32 cellular contexts compared by ENCODE assay signal in genomic region chr1:247304046-247304445, GRCh38. TPM values are rescaled to one million over a fixed set of nuclear protein-coding genes. Genes with fewer than 3 reads are reported as not detected.
"Had no signal": no experiment of that assay in that cellular context is flagged by ENCODE, and none has a peak within 500 bp of the region (broad histone marks: within the 10 kb centered on the region; RNA-seq: fewer than 3 reads in every experiment).

No MANE protein-coding gene starts in this region.

- H3K9me3 ChIP-seq: left lung, sigmoid colon, testis had no signal

- ATAC-seq: esophagus mucosa; left lung; naive thymus-derived CD4-positive, alpha-beta T cell; stimulated activated naive CD8-positive, alpha-beta T cell treated with anti-CD3 and anti-CD28 coated beads, Interleukin-15, Interleukin-2, amounts not matched to agents 100 U/mL and 50 U/mL, for 24 hours had no signal

- H3K4me1 ChIP-seq: left lung, sigmoid colon, testis had no signal

- H3K27ac Mint-ChIP-seq: activated B cell treated with CpG ODN at 0.5 μM for 24 hours; activated naive CD4-positive, alpha-beta T cell treated with anti-CD3 and anti-CD28 coated beads for 36 hours; activated naive CD8-positive, alpha-beta T cell treated with anti-CD3 and anti-CD28 coated beads, Interleukin-2, amount 10 ng/mL, durations not matched to agents 7 days and 5 days; activated T-helper 1 cell treated with anti-CD3 and anti-CD28 coated beads, Interleukin-12 subunit alpha, Interleukin-12 subunit beta, Interleukin-2, Interleukin-4 antibody, amounts not matched to agents 30 ng/mL and 10 ng/mL and 1 ng/mL, durations not matched to agents 14 hours and 24 hours and 36 hours; neural progenitor cell; T-helper 2 cell treated with Interferon-gamma antibody and Interleukin-4, amounts not matched to agents 5 μg/mL and 100 μg/mL, for 36 hours had no signal

- H3K4me1 Mint-ChIP-seq: activated B cell treated with CpG ODN at 0.5 μM for 24 hours, immature natural killer cell had no signal

- H3K9me3 Mint-ChIP-seq: activated B cell treated with CpG ODN at 0.5 μM for 24 hours; activated naive CD4-positive, alpha-beta T cell treated with anti-CD3 and anti-CD28 coated beads for 36 hours; activated naive CD8-positive, alpha-beta T cell treated with anti-CD3 and anti-CD28 coated beads, Interleukin-2, amount 10 ng/mL, durations not matched to agents 7 days and 5 days; activated T-helper 1 cell treated with anti-CD3 and anti-CD28 coated beads, Interleukin-12 subunit alpha, Interleukin-12 subunit beta, Interleukin-2, Interleukin-4 antibody, amounts not matched to agents 30 ng/mL and 10 ng/mL and 1 ng/mL, durations not matched to agents 14 hours and 24 hours and 36 hours; immature natural killer cell; neural progenitor cell; T-helper 2 cell treated with Interferon-gamma antibody and Interleukin-4, amounts not matched to agents 5 μg/mL and 100 μg/mL, for 36 hours had no signal

- H3K27me3 Mint-ChIP-seq: activated B cell treated with CpG ODN at 0.5 μM for 24 hours; activated naive CD8-positive, alpha-beta T cell treated with anti-CD3 and anti-CD28 coated beads, Interleukin-2, amount 10 ng/mL, durations not matched to agents 7 days and 5 days; naive thymus-derived CD4-positive, alpha-beta T cell had no signal

- DNase-seq: activated B cell treated with CpG ODN at 0.5 μM for 24 hours; activated CD4-positive, alpha-beta T cell treated with anti-CD3 and anti-CD28 coated beads, Interleukin-2, amount 50 U/mL, for 1 hour; activated effector memory CD4-positive, alpha-beta T cell treated with anti-CD3 and anti-CD28 coated beads, Interleukin-2, amount 50 U/mL, for 16 hours; activated naive CD4-positive, alpha-beta T cell treated with anti-CD3 and anti-CD28 coated beads for 36 hours; activated naive CD8-positive, alpha-beta T cell treated with anti-CD3 and anti-CD28 coated beads, Interleukin-2, amount 10 ng/mL, durations not matched to agents 7 days and 5 days; activated T-cell treated with anti-CD3 and anti-CD28 coated beads for 4 hours; amniotic stem cell; brain microvascular endothelial cell; cortex of kidney; foreskin fibroblast; head of caudate nucleus; hypothalamus; immature natural killer cell; kidney; left lung; naive thymus-derived CD4-positive, alpha-beta T cell; sigmoid colon; stimulated activated CD4-positive, alpha-beta T cell treated with anti-CD3 and anti-CD28 coated beads, Interleukin-4, amount 100 ng/mL, for 1 hour; stimulated activated naive CD8-positive, alpha-beta T cell treated with anti-CD3 and anti-CD28 coated beads, Interleukin-15, Interleukin-2, amounts not matched to agents 100 U/mL and 50 U/mL, for 24 hours; T-helper 1 cell; testis; trophoblast cell had no signal

- H3K4me3 ChIP-seq: left lung, neural progenitor cell, sigmoid colon, smooth muscle cell, testis had no signal

- H3K4me3 Mint-ChIP-seq: activated B cell treated with CpG ODN at 0.5 μM for 24 hours; activated naive CD4-positive, alpha-beta T cell treated with anti-CD3 and anti-CD28 coated beads for 36 hours; activated naive CD8-positive, alpha-beta T cell treated with anti-CD3 and anti-CD28 coated beads, Interleukin-2, amount 10 ng/mL, durations not matched to agents 7 days and 5 days; activated T-helper 1 cell treated with anti-CD3 and anti-CD28 coated beads, Interleukin-12 subunit alpha, Interleukin-12 subunit beta, Interleukin-2, Interleukin-4 antibody, amounts not matched to agents 30 ng/mL and 10 ng/mL and 1 ng/mL, durations not matched to agents 14 hours and 24 hours and 36 hours; immature natural killer cell; naive thymus-derived CD4-positive, alpha-beta T cell; neural progenitor cell; T-helper 2 cell treated with Interferon-gamma antibody and Interleukin-4, amounts not matched to agents 5 μg/mL and 100 μg/mL, for 36 hours had no signal

RNA-seq across cellular contexts. Expression of gene VN1R5, which starts 48.2 kb away (rescaled TPM):
- total RNA-seq: activated B cell treated with CpG ODN at 0.5 μM for 24 hours; activated naive CD4-positive, alpha-beta T cell treated with anti-CD3 and anti-CD28 coated beads for 36 hours; activated naive CD8-positive, alpha-beta T cell treated with anti-CD3 and anti-CD28 coated beads, Interleukin-2, amount 10 ng/mL, durations not matched to agents 7 days and 5 days; activated T-helper 1 cell treated with anti-CD3 and anti-CD28 coated beads, Interleukin-12 subunit alpha, Interleukin-12 subunit beta, Interleukin-2, Interleukin-4 antibody, amounts not matched to agents 30 ng/mL and 10 ng/mL and 1 ng/mL, durations not matched to agents 14 hours and 24 hours and 36 hours; astrocyte; cardiac septum; cerebellum; esophagus mucosa; kidney; left lung; lung microvascular endothelial cell; naive thymus-derived CD4-positive, alpha-beta T cell; omental fat pad; sigmoid colon; smooth muscle cell; testis had no signal
